In the genomic region with DNA sequence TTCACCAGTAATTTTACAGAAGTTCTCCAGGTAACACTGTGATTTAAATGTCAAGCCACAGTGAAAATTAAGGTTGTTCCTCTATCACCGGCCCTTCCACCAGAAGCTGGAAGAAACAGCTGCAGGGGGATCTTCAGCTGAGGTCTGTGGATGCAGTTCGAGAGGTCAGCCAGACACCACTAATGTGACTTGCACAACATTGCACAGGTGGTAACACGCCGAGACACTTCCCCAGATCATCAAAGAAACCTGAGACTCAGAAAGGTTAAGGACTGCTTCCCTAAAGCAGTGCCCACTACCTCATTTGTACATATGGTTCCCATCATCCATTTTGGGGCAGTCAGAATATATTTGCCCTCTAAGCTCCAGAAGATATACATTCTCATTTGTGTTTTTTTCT, we compare ENCODE assay signal across 13 cellular contexts. TPM values are rescaled to one million over a fixed set of nuclear protein-coding genes. Genes with fewer than 3 reads are reported as not detected.
DNase-seq lines count a peak whose midpoint lies in the region; ATAC-seq and TF ChIP-seq lines count a peak whose summit lies in the region.
"Had no signal": no experiment of that assay in that cellular context is flagged by ENCODE, and none has a peak within 500 bp of the region (broad histone marks: within the 10 kb centered on the region; RNA-seq: fewer than 3 reads in every experiment).

No MANE protein-coding gene starts in this region.

- peaks cover 0 to 2% (median 0%) of the 10 kb centered on the region in 3 donors for H3K9me3 Mint-ChIP-seq in IgD-negative memory B cell
- H3K9me3 Mint-ChIP-seq: activated CD4-positive, alpha-beta memory T cell treated with anti-CD3 and anti-CD28 coated beads, Interleukin-2, amount 10 ng/mL, durations not matched to agents 7 days and 5 days had no signal

- H3K27me3 Mint-ChIP-seq in IgD-negative memory B cell = peaks cover 2% of the 10 kb centered on the region
- H3K27me3 Mint-ChIP-seq: activated CD4-positive, alpha-beta memory T cell treated with anti-CD3 and anti-CD28 coated beads, Interleukin-2, amount 10 ng/mL, durations not matched to agents 7 days and 5 days had no signal

- H2BK120ac ChIP-seq in trophoblast cell (ENCODE audit: insufficient read depth, low read length, poor library complexity) = no peak overlapping the region

- peaks cover 22 to 24% (median 22%) of the 10 kb centered on the region in 3 donors for H3K4me1 Mint-ChIP-seq in IgD-negative memory B cell

- H3K27ac ChIP-seq in trophoblast cell (ENCODE audit: low read depth, low read length) = no peak overlapping the region
- H3K27ac ChIP-seq: neural progenitor cell had no signal

- H3K9ac ChIP-seq in trophoblast cell (ENCODE audit: low read length) = no peak overlapping the region
- H3K9ac ChIP-seq: neural progenitor cell had no signal

- H3K4me1 ChIP-seq in trophoblast cell (ENCODE audit: control insufficient read depth in 1 of 2, insufficient read depth in 2 of 2, low read length in 2 of 2) = peaks cover 12 to 14% of the 10 kb centered on the region in 2 experiments

- no peaks in the 10 kb centered on the region for H3K9me3 ChIP-seq in trophoblast cell (ENCODE audit: insufficient read depth, low read depth, low read length)
- H3K9me3 ChIP-seq: spleen had no signal

- peak overlapping the region in 2 of 4 donors; percentile 20 to 65 for H3K4me3 Mint-ChIP-seq in IgD-negative memory B cell
- H3K4me3 Mint-ChIP-seq: activated CD4-positive, alpha-beta memory T cell treated with anti-CD3 and anti-CD28 coated beads, Interleukin-2, amount 10 ng/mL, durations not matched to agents 7 days and 5 days; activated naive CD8-positive, alpha-beta T cell treated with anti-CD3 and anti-CD28 coated beads, Interleukin-2, amount 10 ng/mL, durations not matched to agents 7 days and 5 days; neural progenitor cell had no signal

- H4K8ac ChIP-seq in trophoblast cell (ENCODE audit: low read depth, low read length) = no peak overlapping the region

- H2BK5ac ChIP-seq in trophoblast cell (ENCODE audit: low read depth, low read length, poor library complexity) = no peak overlapping the region

- no peak overlapping the region for H2AK5ac ChIP-seq in trophoblast cell (ENCODE audit: low read length)

- no peak overlapping the region for H3K4ac ChIP-seq in trophoblast cell (ENCODE audit: low read depth, low read length)

- no peaks in the 10 kb centered on the region for H3K27me3 ChIP-seq in trophoblast cell (ENCODE audit: insufficient read depth, low read length)
- H3K27me3 ChIP-seq: spleen had no signal

- no CpG with 5 or more reads among the region's 4 CpGs for WGBS in trophoblast cell (ENCODE audit: extremely low coverage, insufficient coverage, insufficient read length)

- H2BK12ac ChIP-seq in trophoblast cell (ENCODE audit: low read length) = no peak overlapping the region

- H3K36me3 ChIP-seq in trophoblast cell (ENCODE audit: control insufficient read depth in 1 of 2, insufficient read depth in 2 of 2, low read length in 2 of 2) = no peaks in the 10 kb centered on the region
- H3K36me3 ChIP-seq: neural progenitor cell, spleen had no signal

- peaks cover 13% of the 10 kb centered on the region for H3K79me1 ChIP-seq in trophoblast cell (ENCODE audit: low read length)

- ATAC-seq in GM18498 (IDR thresholded peaks at IDR 0.05; ENCODE audit: unreplicated experiment) (peak; percentile 47), GM21723 (IDR thresholded peaks at IDR 0.05; ENCODE audit: unreplicated experiment) (peak; percentile 52), GM18520 (IDR thresholded peaks at IDR 0.05; ENCODE audit: unreplicated experiment) (no peak)

- no peak overlapping the region for H4K91ac ChIP-seq in trophoblast cell (ENCODE audit: low read depth, low read length)

- no peak overlapping the region for H3K23ac ChIP-seq in trophoblast cell (ENCODE audit: low read length)

- TF ChIP-seq CTCF in epithelial cell of esophagus (IDR thresholded peaks at IDR 0.05; ENCODE audit: insufficient read depth, low read depth, low read length, missing control alignments) = no peak

- no peak overlapping the region for H2AFZ ChIP-seq in trophoblast cell (ENCODE audit: insufficient read depth, low read length, poor library complexity)
- H2AFZ ChIP-seq: neural progenitor cell had no signal

- peak overlapping the region; percentile 8 to 80 (median 64) for H3K27ac Mint-ChIP-seq in IgD-negative memory B cell
- H3K27ac Mint-ChIP-seq: activated CD4-positive, alpha-beta memory T cell treated with anti-CD3 and anti-CD28 coated beads, Interleukin-2, amount 10 ng/mL, durations not matched to agents 7 days and 5 days; activated naive CD8-positive, alpha-beta T cell treated with anti-CD3 and anti-CD28 coated beads, Interleukin-2, amount 10 ng/mL, durations not matched to agents 7 days and 5 days; neural progenitor cell had no signal

- peak; percentile 31 for DNase-seq in epithelial cell of esophagus (ENCODE audit: low read depth)
- no peak for DNase-seq in C1 segment of cervical spinal cord (lab: John Stamatoyannopoulos, UW)
- DNase-seq in mucosa of gallbladder (ENCODE audit: low spot score) = no peak
- no peak for DNase-seq in trophoblast cell
- DNase-seq: activated naive CD8-positive, alpha-beta T cell treated with anti-CD3 and anti-CD28 coated beads, Interleukin-2, amount 10 ng/mL, durations not matched to agents 7 days and 5 days; NCI-H187 treated with DMSO at 0.1 percent for 48 hours; spleen had no signal

- no peak overlapping the region for H3K4me2 ChIP-seq in trophoblast cell (ENCODE audit: low read length)
- H3K4me2 ChIP-seq: neural progenitor cell had no signal

- no peaks in the 10 kb centered on the region for H3K79me2 ChIP-seq in trophoblast cell (ENCODE audit: control insufficient read depth, insufficient read depth, low read length, poor library complexity)

- no peak overlapping the region for H4K12ac ChIP-seq in trophoblast cell (ENCODE audit: low read depth, low read length)

- no peak overlapping the region for H3K14ac ChIP-seq in trophoblast cell (ENCODE audit: low read length)

- no peak overlapping the region for H3K18ac ChIP-seq in trophoblast cell (ENCODE audit: low read length)

- H3K36me3 Mint-ChIP-seq in IgD-negative memory B cell = no peaks in the 10 kb centered on the region
- H3K36me3 Mint-ChIP-seq: activated naive CD8-positive, alpha-beta T cell treated with anti-CD3 and anti-CD28 coated beads, Interleukin-2, amount 10 ng/mL, durations not matched to agents 7 days and 5 days had no signal

- no peak overlapping the region for H3K4me3 ChIP-seq in epithelial cell of esophagus (ENCODE audit: low read length)
- no peak overlapping the region for H3K4me3 ChIP-seq in trophoblast cell (ENCODE audit: low read depth, low read length)
- H3K4me3 ChIP-seq: neural progenitor cell, spleen had no signal

RNA-seq across cellular contexts. Expression of a gene that starts 8.1 kb away (rescaled TPM):
- 20.1 TPM for polyA plus RNA-seq in IgD-negative memory B cell
- total RNA-seq in mucosa of gallbladder = 11.8 TPM
- polyA plus RNA-seq in trophoblast cell (2013) = 414 and 460 TPM in 2 replicates
